ENCODE assay signal across 17 cellular contexts in genomic region chr3:172357850-172358754, GRCh38.
A peak's percentile ranks its signal among the peaks of the same experiment; 100 is the strongest.
DNase-seq lines count a peak whose midpoint lies in the region; ATAC-seq and TF ChIP-seq lines count a peak whose summit lies in the region.
"Had no signal": no experiment of that assay in that cellular context is flagged by ENCODE, and none has a peak within 500 bp of the region (broad histone marks: within the 10 kb centered on the region; RNA-seq: fewer than 3 reads in every experiment).

No MANE protein-coding gene starts in this region.

- TF ChIP-seq POLR2A in NB4 (IDR thresholded peaks at IDR 0.05; ENCODE audit: extremely low read depth, insufficient read length) (no peak), sigmoid colon (IDR thresholded peaks at IDR 0.05) (no peak)

- peaks cover 72% of the 10 kb centered on the region for H3K36me3 Mint-ChIP-seq in nephron (ENCODE audit: low read depth)

- H3K27me3 Mint-ChIP-seq in nephron (ENCODE audit: low read depth): no peaks in the 10 kb centered on the region
- H3K27me3 Mint-ChIP-seq: CD4-positive, alpha-beta T cell; T-helper 17 cell had no signal

- no peaks in the 10 kb centered on the region for H3K27me3 ChIP-seq in foreskin keratinocyte
- no peaks in the 10 kb centered on the region for H3K27me3 ChIP-seq in sigmoid colon

- no peaks in the 10 kb centered on the region for H3K9me3 Mint-ChIP-seq in nephron

- peak; percentile 14 for DNase-seq in Daoy (ENCODE audit: low read depth)
- DNase-seq in NB4 (ENCODE audit: low read depth): peak; percentile 12
- peak; percentile 81 for DNase-seq in fibroblast of gingiva (ENCODE audit: low read depth)
- DNase-seq in SHP77 treated with DMSO at 0.1 percent for 48 hours (lab: John Stamatoyannopoulos, UW): no peak
- DNase-seq in foreskin keratinocyte: no peak
- DNase-seq in NCI-H1930 (lab: John Stamatoyannopoulos, UW): no peak
- DNase-seq in sigmoid colon: no peak
- DNase-seq: activated effector memory CD4-positive, alpha-beta T cell treated with anti-CD3 and anti-CD28 coated beads, Interleukin-2, amount 50 U/mL, for 16 hours; CD4-positive, alpha-beta T cell; GOT3; NCI-H1694; OCI-M1; stimulated activated CD4-positive, alpha-beta T cell treated with anti-CD3 and anti-CD28 coated beads, Interleukin-2, amount 100 ng/mL, for 48 hours; stimulated activated naive CD4-positive, alpha-beta T cell; T-helper 17 cell had no signal

- no peak overlapping the region for H3K4me3 ChIP-seq in NB4 (ENCODE audit: low read depth, low read length)
- no peak overlapping the region for H3K4me3 ChIP-seq in sigmoid colon
- H3K4me3 ChIP-seq: lung had no signal

- no peaks in the 10 kb centered on the region for H3K9me3 ChIP-seq in sigmoid colon

- ATAC-seq in foreskin keratinocyte: no peak
- ATAC-seq: T-helper 17 cell had no signal

- H3K27ac ChIP-seq in foreskin keratinocyte: no peak overlapping the region
- no peak overlapping the region for H3K27ac ChIP-seq in sigmoid colon

- no peak for TF ChIP-seq EP300 in sigmoid colon (IDR thresholded peaks at IDR 0.05)

- H3K4me1 ChIP-seq in foreskin keratinocyte: peaks cover 4% of the 10 kb centered on the region
- H3K4me1 ChIP-seq in sigmoid colon: peaks cover 0 to 14% (median 13%) of the 10 kb centered on the region in 4 donors

- peak overlapping the region in 2 of 3 experiments; percentile 23 to 46 for H3K27ac Mint-ChIP-seq in nephron
- H3K27ac Mint-ChIP-seq: CD4-positive, alpha-beta T cell; T-helper 17 cell had no signal

- intact Hi-C loops in sigmoid colon (cut with DNase I): no loop called here

- 73 to 79% methylated on average over 6 of the region's 6 CpGs for WGBS in sigmoid colon, 2 donors

- peaks cover 8% of the 10 kb centered on the region for H3K4me1 Mint-ChIP-seq in nephron
- H3K4me1 Mint-ChIP-seq: T-helper 17 cell had no signal

- TF ChIP-seq CTCF in NB4 (IDR thresholded peaks at IDR 0.05; ENCODE audit: low read depth, low read length): no peak
- no peak for TF ChIP-seq CTCF in nephron (IDR thresholded peaks at IDR 0.05; ENCODE audit: unreplicated experiment in 3 of 3)
- no peak for TF ChIP-seq CTCF in foreskin keratinocyte (conservative IDR thresholded peaks at IDR 0.05)
- TF ChIP-seq CTCF in sigmoid colon (IDR thresholded peaks at IDR 0.05): no peak

- H3K36me3 ChIP-seq in sigmoid colon: peaks cover under 1 to 52% (median 14%) of the 10 kb centered on the region in 4 donors

- no peak overlapping the region for H3K4me3 Mint-ChIP-seq in nephron
- H3K4me3 Mint-ChIP-seq: CD4-positive, alpha-beta T cell; T-helper 17 cell had no signal

Comparison
In these comparisons a context has a peak if more than half of its experiments do, and no peak if none do; other contexts are left out.
1. DNase-seq: peak in Daoy (single experiment), NB4 (single experiment) and fibroblast of gingiva (single experiment); none in SHP77 treated with DMSO at 0.1 percent for 48 hours (single experiment), foreskin keratinocyte (0 of 2), NCI-H1930 (0 of 2) and sigmoid colon (single experiment).